ENCODE assay signal across 23 cellular contexts in genomic region chr3:114721209-114721608, GRCh38.
A peak's percentile ranks its signal among the peaks of the same experiment; 100 is the strongest.
DNase-seq lines count a peak whose midpoint lies in the region; ATAC-seq and TF ChIP-seq lines count a peak whose summit lies in the region.
"Had no signal": no experiment of that assay in that cellular context is flagged by ENCODE, and none has a peak within 500 bp of the region (broad histone marks: within the 10 kb centered on the region; RNA-seq: fewer than 3 reads in every experiment).

No MANE protein-coding gene starts in this region.

- intact Hi-C loops in CD4-positive, alpha-beta T cell (cut with DNase I, micrococcal nuclease), result no loop called here

- H3K27me3 Mint-ChIP-seq in CD4-positive, CD25-positive, alpha-beta regulatory T cell, result no peaks in the 10 kb centered on the region
- H3K27me3 Mint-ChIP-seq in progenitor cell of endocrine pancreas, result no peaks in the 10 kb centered on the region
- no peaks in the 10 kb centered on the region for H3K27me3 Mint-ChIP-seq in CD4-positive, alpha-beta T cell
- H3K27me3 Mint-ChIP-seq: B cell, IgD-negative memory B cell had no signal

- POLR2A ChIA-PET in CD4-positive, alpha-beta T cell (lab: Charles Lee), result no interaction called here

- H3K4me3 Mint-ChIP-seq in CD4-positive, CD25-positive, alpha-beta regulatory T cell, result peak overlapping the region in 3 of 4 donors; percentile 16 to 46 (median 37)
- no peak overlapping the region for H3K4me3 Mint-ChIP-seq in progenitor cell of endocrine pancreas (ENCODE audit: low read depth)
- no peak overlapping the region for H3K4me3 Mint-ChIP-seq in CD4-positive, alpha-beta T cell
- H3K4me3 Mint-ChIP-seq: B cell, IgD-negative memory B cell had no signal

- ATAC-seq in CD4-positive, CD25-positive, alpha-beta regulatory T cell (ENCODE audit: low read depth in 2 of 2), result peak; percentile 50 to 60
- no peak for ATAC-seq in CD4-positive, alpha-beta T cell (ENCODE audit: poor library complexity)

- peak overlapping the region; percentile 99 for H3K27ac ChIP-seq in 22Rv1
- no peak overlapping the region for H3K27ac ChIP-seq in CD4-positive, CD25-positive, alpha-beta regulatory T cell (ENCODE audit: insufficient read depth, low read length, poor library complexity, severe bottlenecking)
- H3K27ac ChIP-seq in OCI-LY3 (ENCODE audit: low read length), result no peak overlapping the region
- H3K27ac ChIP-seq in WERI-Rb-1, result no peak overlapping the region
- H3K27ac ChIP-seq in CD4-positive, alpha-beta T cell (ENCODE audit: low read depth, low read length), result no peak overlapping the region
- H3K27ac ChIP-seq: C4-2B, KMS-11, PC-9, SJSA1 had no signal

- no peak overlapping the region for H3K9ac ChIP-seq in OCI-LY3 (ENCODE audit: low read length)
- H3K9ac ChIP-seq: KMS-11 had no signal

- H3K4me1 Mint-ChIP-seq in CD4-positive, CD25-positive, alpha-beta regulatory T cell, result peaks cover 35 to 62% (median 40%) of the 10 kb centered on the region in 4 donors
- peaks cover 36% of the 10 kb centered on the region for H3K4me1 Mint-ChIP-seq in progenitor cell of endocrine pancreas (ENCODE audit: low read depth)
- peaks cover 61% of the 10 kb centered on the region for H3K4me1 Mint-ChIP-seq in CD4-positive, alpha-beta T cell (ENCODE audit: low read depth)
- H3K4me1 Mint-ChIP-seq: B cell had no signal

- H3K27ac Mint-ChIP-seq in CD4-positive, CD25-positive, alpha-beta regulatory T cell, result peak overlapping the region in 2 of 3 donors; percentile 4 to 57
- peak overlapping the region; percentile 20 for H3K27ac Mint-ChIP-seq in progenitor cell of endocrine pancreas
- no peak overlapping the region for H3K27ac Mint-ChIP-seq in CD4-positive, alpha-beta T cell
- H3K27ac Mint-ChIP-seq: B cell, IgD-negative memory B cell had no signal

- no peaks in the 10 kb centered on the region for H3K36me3 ChIP-seq in CD4-positive, CD25-positive, alpha-beta regulatory T cell (ENCODE audit: control insufficient read depth, insufficient read depth, low read length)
- H3K36me3 ChIP-seq in OCI-LY3 (replicated peaks; ENCODE audit: low read depth, low read length), result no peaks in the 10 kb centered on the region
- H3K36me3 ChIP-seq in WERI-Rb-1, result no peaks in the 10 kb centered on the region
- H3K36me3 ChIP-seq: HAP-1, SJSA1 had no signal

- no peaks in the 10 kb centered on the region for H3K9me3 ChIP-seq in CD4-positive, CD25-positive, alpha-beta regulatory T cell (ENCODE audit: control insufficient read depth in 2 of 2, low read length in 2 of 2)
- H3K9me3 ChIP-seq in OCI-LY3 (ENCODE audit: insufficient read depth, low read length) (no peaks in the 10 kb centered on the region), WERI-Rb-1 (ENCODE audit: severe bottlenecking) (no peaks in the 10 kb centered on the region)
- no peaks in the 10 kb centered on the region for H3K9me3 ChIP-seq in CD4-positive, alpha-beta T cell (ENCODE audit: control insufficient read depth, low read length)
- H3K9me3 ChIP-seq: HAP-1, SJSA1 had no signal

- TF ChIP-seq CTCF in 22Rv1 (IDR thresholded peaks at IDR 0.05) (no peak), OCI-LY3 (IDR thresholded peaks at IDR 0.05; ENCODE audit: low read depth, low read length) (no peak), progenitor cell of endocrine pancreas (IDR thresholded peaks at IDR 0.05; ENCODE audit: unreplicated experiment) (no peak), WERI-Rb-1 (IDR thresholded peaks at IDR 0.05; ENCODE audit: low read depth, low read length) (no peak)
- no peak for TF ChIP-seq CTCF in CD4-positive, alpha-beta T cell (IDR thresholded peaks at IDR 0.05)

- DNase-seq in CD4-positive, CD25-positive, alpha-beta regulatory T cell, result peak in 1 of 3 donors; percentile 24
- DNase-seq in progenitor cell of endocrine pancreas (ENCODE audit: low spot score, unreplicated experiment) (no peak), WERI-Rb-1 (no peak), DMS79 treated with DMSO at 0.1 percent for 48 hours (lab: John Stamatoyannopoulos, UW) (no peak)
- no peak for DNase-seq in CD4-positive, alpha-beta T cell
- DNase-seq: DMS53; GOT3; NCI-H2029; NCI-H446; NCI-H524 treated with DMSO at 0.1 percent for 48 hours; NCI-H774; NK-92 treated with Interleukin-12 subunit alpha and Interleukin-12 subunit beta, amount 100 ng/mL, for 24 hours; PC-9; Right ventricle myocardium superior; RPMI8226 had no signal

- no peak overlapping the region for H2AFZ ChIP-seq in OCI-LY3 (ENCODE audit: low read depth, low read length)
- H2AFZ ChIP-seq: PC-9 had no signal

- peaks cover 15% of the 10 kb centered on the region for H3K36me3 Mint-ChIP-seq in CD4-positive, CD25-positive, alpha-beta regulatory T cell
- peaks cover 2% of the 10 kb centered on the region for H3K36me3 Mint-ChIP-seq in progenitor cell of endocrine pancreas (ENCODE audit: insufficient read depth)
- H3K36me3 Mint-ChIP-seq in CD4-positive, alpha-beta T cell (ENCODE audit: low read depth), result peaks cover 8% of the 10 kb centered on the region

- H4K20me1 ChIP-seq in OCI-LY3 (ENCODE audit: insufficient read depth, low read length), result no peaks in the 10 kb centered on the region

- H3K4me1 ChIP-seq in CD4-positive, CD25-positive, alpha-beta regulatory T cell (ENCODE audit: control insufficient read depth, insufficient read depth, low read length, poor library complexity, severe bottlenecking), result peaks cover 18% of the 10 kb centered on the region
- peaks cover 16% of the 10 kb centered on the region for H3K4me1 ChIP-seq in OCI-LY3 (ENCODE audit: low read length)
- H3K4me1 ChIP-seq: HAP-1, SJSA1 had no signal

- no peaks in the 10 kb centered on the region for H3K27me3 ChIP-seq in CD4-positive, CD25-positive, alpha-beta regulatory T cell (ENCODE audit: control insufficient read depth, insufficient read depth, low read length)
- H3K27me3 ChIP-seq in OCI-LY3 (ENCODE audit: low read depth, low read length), result peaks cover 10% of the 10 kb centered on the region
- peaks cover 9% of the 10 kb centered on the region for H3K27me3 ChIP-seq in WERI-Rb-1 (ENCODE audit: insufficient read depth, low read depth, severe bottlenecking)
- H3K27me3 ChIP-seq in CD4-positive, alpha-beta T cell (ENCODE audit: control insufficient read depth, insufficient read depth, low read length), result no peaks in the 10 kb centered on the region
- H3K27me3 ChIP-seq: SJSA1 had no signal

- no peaks in the 10 kb centered on the region for H3K79me2 ChIP-seq in OCI-LY3 (ENCODE audit: low read length)

- H3K9me3 Mint-ChIP-seq in CD4-positive, CD25-positive, alpha-beta regulatory T cell, result peaks cover 0 to 3% (median 0%) of the 10 kb centered on the region in 7 donors
- H3K9me3 Mint-ChIP-seq in progenitor cell of endocrine pancreas (ENCODE audit: low read depth), result no peaks in the 10 kb centered on the region
- no peaks in the 10 kb centered on the region for H3K9me3 Mint-ChIP-seq in CD4-positive, alpha-beta T cell
- H3K9me3 Mint-ChIP-seq: IgD-negative memory B cell had no signal

- H3K4me2 ChIP-seq in OCI-LY3 (ENCODE audit: low read length), result peak overlapping the region; percentile 35
- H3K4me2 ChIP-seq: KMS-11, PC-9 had no signal

- H3K4me3 ChIP-seq in CD4-positive, CD25-positive, alpha-beta regulatory T cell (ENCODE audit: low read depth, low read length), result peak overlapping the region; percentile 67
- no peak overlapping the region for H3K4me3 ChIP-seq in OCI-LY3 (ENCODE audit: low read length)
- H3K4me3 ChIP-seq in WERI-Rb-1 (ENCODE audit: low read depth, low read length), result no peak overlapping the region
- H3K4me3 ChIP-seq: HAP-1, PC-9, SJSA1 had no signal

- CTCF ChIA-PET in CD4-positive, alpha-beta T cell (lab: Charles Lee), result no interaction called here

Comparison
In these comparisons a context has a peak if more than half of its experiments do, and no peak if none do; other contexts are left out.
1. H3K4me3 Mint-ChIP-seq: peak in CD4-positive, CD25-positive, alpha-beta regulatory T cell (3 of 4); none in progenitor cell of endocrine pancreas (single experiment) and CD4-positive, alpha-beta T cell (single experiment).